In genomic region chr4:145218251-145218650, GRCh38 we compare ENCODE assay signal across 1 cellular context.
TF ChIP-seq lines count a peak whose summit lies in the region.

No MANE protein-coding gene starts in this region.

TF ChIP-seq in HepG2, 621 proteins besides CTCF, POLR2A, EP300 and RAD21:
- TF ChIP-seq, protein P1, sequence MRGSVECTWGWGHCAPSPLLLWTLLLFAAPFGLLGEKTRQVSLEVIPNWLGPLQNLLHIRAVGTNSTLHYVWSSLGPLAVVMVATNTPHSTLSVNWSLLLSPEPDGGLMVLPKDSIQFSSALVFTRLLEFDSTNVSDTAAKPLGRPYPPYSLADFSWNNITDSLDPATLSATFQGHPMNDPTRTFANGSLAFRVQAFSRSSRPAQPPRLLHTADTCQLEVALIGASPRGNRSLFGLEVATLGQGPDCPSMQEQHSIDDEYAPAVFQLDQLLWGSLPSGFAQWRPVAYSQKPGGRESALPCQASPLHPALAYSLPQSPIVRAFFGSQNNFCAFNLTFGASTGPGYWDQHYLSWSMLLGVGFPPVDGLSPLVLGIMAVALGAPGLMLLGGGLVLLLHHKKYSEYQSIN (CRISPR knock-in tag; IDR thresholded peaks at IDR 0.05; ENCODE audit: borderline replicate concordance) = no peak
- no peak for TF ChIP-seq MTF1 (CRISPR knock-in tag; IDR thresholded peaks at IDR 0.05)
- no peak for TF ChIP-seq ZNF724P (CRISPR knock-in tag; IDR thresholded peaks at IDR 0.05; ENCODE audit: borderline replicate concordance)
- no peak for TF ChIP-seq HNRNPK (IDR thresholded peaks at IDR 0.05; ENCODE audit: low read depth, low read length, poor library complexity, severe bottlenecking)
- TF ChIP-seq TP53 (CRISPR knock-in tag; conservative IDR thresholded peaks at IDR 0.05) = no peak
- no peak for TF ChIP-seq TAF15 (IDR thresholded peaks at IDR 0.05; ENCODE audit: low read depth, low read length, poor library complexity, severe bottlenecking)
- no peak for TF ChIP-seq ARNT2 (CRISPR knock-in tag; IDR thresholded peaks at IDR 0.05; ENCODE audit: low read depth)
- TF ChIP-seq ZNF367 (CRISPR knock-in tag; IDR thresholded peaks at IDR 0.05; ENCODE audit: borderline replicate concordance) = no peak
- no peak for TF ChIP-seq ZNF138 (CRISPR knock-in tag; IDR thresholded peaks at IDR 0.05; ENCODE audit: low read depth)
- no peak for TF ChIP-seq FOSL1 (CRISPR knock-in tag; IDR thresholded peaks at IDR 0.05; ENCODE audit: borderline replicate concordance)
